Comparison of ENCODE assay signal across 7 cellular contexts in the genomic region with DNA sequence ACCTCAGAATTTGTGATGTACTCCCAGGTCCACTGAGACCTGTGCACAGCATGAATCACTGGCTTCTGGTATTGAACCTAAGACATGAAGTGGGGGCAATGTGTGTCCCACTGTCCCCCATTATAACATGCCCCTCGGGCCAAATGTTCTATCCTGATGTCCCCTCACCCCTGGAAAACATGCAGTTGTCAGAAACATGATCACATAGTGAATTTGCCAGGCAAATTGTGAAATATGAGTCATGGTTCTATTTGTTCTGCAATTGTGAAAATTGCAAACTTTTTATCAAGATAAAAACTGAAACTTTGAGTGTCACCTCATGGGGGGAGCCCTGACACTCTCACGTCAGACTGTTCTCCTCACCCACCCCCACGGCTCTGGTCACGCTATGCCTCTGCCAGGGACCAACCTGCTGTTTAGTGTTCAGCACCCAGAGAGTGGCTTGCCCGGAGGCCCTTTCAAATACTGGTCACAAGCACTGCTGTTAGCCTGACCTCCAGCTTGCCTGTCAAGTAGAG.
A peak's percentile ranks its signal among the peaks of the same experiment; 100 is the strongest.
DNase-seq lines count a peak whose midpoint lies in the region; ATAC-seq and FAIRE-seq lines count a peak whose summit lies in the region.

No MANE protein-coding gene starts in this region.

- H3K9me3 ChIP-seq in T-helper 17 cell (ENCODE audit: control insufficient read depth, low read length, poor library complexity, severe bottlenecking), result no peaks in the 10 kb centered on the region

- no peaks in the 10 kb centered on the region for H3K9me3 Mint-ChIP-seq in stimulated activated naive CD8-positive, alpha-beta T cell treated with anti-CD3 and anti-CD28 coated beads, Interleukin-15, amount 100 ng/mL, for 72 hours

- peak; percentile 90 for FAIRE-seq in GM19239 (lab: Jason Lieb, UNC)

- DNase-seq in GM19239 (ENCODE audit: insufficient read length, low spot score) (no peak), T-helper 17 cell (no peak), DMS114 treated with DMSO at 0.1 percent for 48 hours (lab: John Stamatoyannopoulos, UW; ENCODE audit: unreplicated experiment) (no peak), retina (no peak)
- peak; percentile 84 to 90 for DNase-seq in stimulated activated naive CD8-positive, alpha-beta T cell treated with anti-CD3 and anti-CD28 coated beads, Interleukin-15, amount 100 ng/mL, for 72 hours

- peaks cover 21% of the 10 kb centered on the region for H3K4me1 Mint-ChIP-seq in T-helper 17 cell
- H3K4me1 Mint-ChIP-seq in stimulated activated naive CD8-positive, alpha-beta T cell treated with anti-CD3 and anti-CD28 coated beads, Interleukin-15, amount 100 ng/mL, for 72 hours, result peaks cover 32% of the 10 kb centered on the region

- H3K4me3 Mint-ChIP-seq in T-helper 17 cell, result peak overlapping the region; percentile 15
- peak overlapping the region; percentile 54 to 65 for H3K4me3 Mint-ChIP-seq in stimulated activated naive CD8-positive, alpha-beta T cell treated with anti-CD3 and anti-CD28 coated beads, Interleukin-15, amount 100 ng/mL, for 72 hours

- H3K27ac Mint-ChIP-seq in T-helper 17 cell, result peak overlapping the region; percentile 57
- H3K27ac Mint-ChIP-seq in stimulated activated naive CD8-positive, alpha-beta T cell treated with anti-CD3 and anti-CD28 coated beads, Interleukin-15, amount 100 ng/mL, for 72 hours, result peak overlapping the region; percentile 93 to 99

- no peaks in the 10 kb centered on the region for H3K27me3 Mint-ChIP-seq in T-helper 17 cell
- no peaks in the 10 kb centered on the region for H3K27me3 Mint-ChIP-seq in stimulated activated naive CD8-positive, alpha-beta T cell treated with anti-CD3 and anti-CD28 coated beads, Interleukin-15, amount 100 ng/mL, for 72 hours

- peak; percentile 68 for ATAC-seq in HG02981 (IDR thresholded peaks at IDR 0.05; ENCODE audit: unreplicated experiment)
- peak; percentile 24 for ATAC-seq in T-helper 17 cell
- ATAC-seq in esophagus mucosa, result peak; percentile 19
- peak; percentile 91 for ATAC-seq in stimulated activated naive CD8-positive, alpha-beta T cell treated with anti-CD3 and anti-CD28 coated beads, Interleukin-15, amount 100 ng/mL, for 72 hours

- no peaks in the 10 kb centered on the region for H3K36me3 Mint-ChIP-seq in T-helper 17 cell (ENCODE audit: low read depth)

Comparison
In these comparisons a context has a peak if more than half of its experiments do, and no peak if none do; other contexts are left out.
1. DNase-seq: peak in stimulated activated naive CD8-positive, alpha-beta T cell treated with anti-CD3 and anti-CD28 coated beads, Interleukin-15, amount 100 ng/mL, for 72 hours (2 of 2); none in GM19239 (single experiment), T-helper 17 cell (0 of 3), DMS114 treated with DMSO at 0.1 percent for 48 hours (single experiment) and retina (single experiment).
2. ATAC-seq: peak in every context shown above with its lines; median percentile 91 in stimulated activated naive CD8-positive, alpha-beta T cell treated with anti-CD3 and anti-CD28 coated beads, Interleukin-15, amount 100 ng/mL, for 72 hours; 68 in HG02981; 24 in T-helper 17 cell; 19 in esophagus mucosa.